ENCODE assay signal across 1 cellular context in the genomic region with DNA sequence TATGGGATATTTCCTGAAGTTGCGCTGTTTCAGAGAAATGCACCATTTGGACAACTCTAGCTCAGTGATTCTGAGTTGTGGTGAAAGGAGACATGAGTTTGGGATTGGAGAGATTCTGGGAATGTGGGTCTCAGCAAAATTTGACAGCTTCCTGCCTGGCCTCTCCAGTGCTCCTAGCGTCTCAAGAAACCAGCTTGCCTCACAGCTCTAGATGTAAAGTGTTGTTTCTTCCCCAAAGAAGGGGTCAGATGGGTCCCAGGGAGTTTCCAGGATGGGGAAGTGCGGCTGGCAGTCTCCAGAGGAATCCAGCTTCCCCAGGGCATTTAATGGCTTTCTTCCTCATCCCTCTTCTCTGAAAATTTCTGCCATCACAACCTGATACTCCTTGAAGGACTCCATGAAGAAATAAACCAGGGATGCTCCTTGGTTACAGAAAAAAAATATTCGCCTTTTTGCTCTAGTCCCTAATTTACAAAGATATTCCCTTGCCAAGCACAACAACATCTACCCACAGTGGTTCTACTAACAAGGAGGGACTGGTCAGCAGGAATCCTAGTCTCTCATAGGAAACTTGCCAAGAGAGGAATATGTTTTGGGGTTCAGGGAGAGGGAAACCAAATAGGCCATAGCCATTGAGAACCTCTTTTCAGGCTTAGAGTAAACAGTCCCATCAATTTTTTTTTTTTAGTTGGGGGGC.
TF ChIP-seq lines count a peak whose summit lies in the region.

No MANE protein-coding gene starts in this region.

TF ChIP-seq in GM12878, 131 proteins besides CTCF, POLR2A, EP300 and RAD21 (continued from another document):
- TF ChIP-seq, protein P1, sequence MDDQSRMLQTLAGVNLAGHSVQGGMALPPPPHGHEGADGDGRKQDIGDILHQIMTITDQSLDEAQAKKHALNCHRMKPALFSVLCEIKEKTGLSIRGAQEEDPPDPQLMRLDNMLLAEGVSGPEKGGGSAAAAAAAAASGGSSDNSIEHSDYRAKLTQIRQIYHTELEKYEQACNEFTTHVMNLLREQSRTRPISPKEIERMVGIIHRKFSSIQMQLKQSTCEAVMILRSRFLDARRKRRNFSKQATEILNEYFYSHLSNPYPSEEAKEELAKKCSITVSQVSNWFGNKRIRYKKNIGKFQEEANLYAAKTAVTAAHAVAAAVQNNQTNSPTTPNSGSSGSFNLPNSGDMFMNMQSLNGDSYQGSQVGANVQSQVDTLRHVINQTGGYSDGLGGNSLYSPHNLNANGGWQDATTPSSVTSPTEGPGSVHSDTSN (IDR thresholded peaks at IDR 0.05; ENCODE audit: insufficient replicate concordance, low read depth, low read length): no peak
- TF ChIP-seq LARP7 (IDR thresholded peaks at IDR 0.05) (no peak), EZH2 (IDR thresholded peaks at IDR 0.05; ENCODE audit: borderline replicate concordance, control insufficient read depth, low read depth, low read length) (no peak), SREBF1 (IDR thresholded peaks at IDR 0.05; ENCODE audit: low read length) (no peak), TCF7 (IDR thresholded peaks at IDR 0.05; ENCODE audit: borderline replicate concordance) (no peak)
- TF ChIP-seq, protein P2, sequence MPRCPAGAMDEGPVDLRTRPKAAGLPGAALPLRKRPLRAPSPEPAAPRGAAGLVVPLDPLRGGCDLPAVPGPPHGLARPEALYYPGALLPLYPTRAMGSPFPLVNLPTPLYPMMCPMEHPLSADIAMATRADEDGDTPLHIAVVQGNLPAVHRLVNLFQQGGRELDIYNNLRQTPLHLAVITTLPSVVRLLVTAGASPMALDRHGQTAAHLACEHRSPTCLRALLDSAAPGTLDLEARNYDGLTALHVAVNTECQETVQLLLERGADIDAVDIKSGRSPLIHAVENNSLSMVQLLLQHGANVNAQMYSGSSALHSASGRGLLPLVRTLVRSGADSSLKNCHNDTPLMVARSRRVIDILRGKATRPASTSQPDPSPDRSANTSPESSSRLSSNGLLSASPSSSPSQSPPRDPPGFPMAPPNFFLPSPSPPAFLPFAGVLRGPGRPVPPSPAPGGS (IDR thresholded peaks at IDR 0.05; ENCODE audit: borderline replicate concordance, insufficient read depth, low read depth, low read length, poor library complexity, severe bottlenecking): no peak
TF ChIP-seq in GM12878: peak in this region for 0.
